Comparison of ENCODE assay signal across 1 cellular context in genomic region chr17:78313735-78314648, GRCh38.
A peak's percentile ranks its signal among the peaks of the same experiment; 100 is the strongest.
TF ChIP-seq lines count a peak whose summit lies in the region.

No MANE protein-coding gene starts in this region.

TF ChIP-seq in HepG2, 621 proteins besides CTCF, POLR2A, EP300 and RAD21 (continued from another document and continues in another):
- no peak for TF ChIP-seq ZBTB40 (IDR thresholded peaks at IDR 0.05)
- no peak for TF ChIP-seq ZBTB40 (CRISPR knock-in tag; IDR thresholded peaks at IDR 0.05)
- no peak for TF ChIP-seq ZNF496 (CRISPR knock-in tag; IDR thresholded peaks at IDR 0.05; ENCODE audit: insufficient replicate concordance)
- no peak for TF ChIP-seq RFXAP (CRISPR knock-in tag; IDR thresholded peaks at IDR 0.05; ENCODE audit: borderline replicate concordance)
- no peak for TF ChIP-seq ZNF281 (CRISPR knock-in tag; IDR thresholded peaks at IDR 0.05; ENCODE audit: borderline replicate concordance)
- no peak for TF ChIP-seq ZUFSP (CRISPR knock-in tag; IDR thresholded peaks at IDR 0.05; ENCODE audit: borderline replicate concordance)
- no peak for TF ChIP-seq TCF12 (IDR thresholded peaks at IDR 0.05)
- TF ChIP-seq TCF12 (CRISPR knock-in tag; IDR thresholded peaks at IDR 0.05): 0 out of 2 replicates have a peak, but pooled peaks have one; percentile 28
- TF ChIP-seq ZSCAN5A (CRISPR knock-in tag; IDR thresholded peaks at IDR 0.05; ENCODE audit: borderline replicate concordance): no peak
- no peak for TF ChIP-seq HCFC1 (IDR thresholded peaks at IDR 0.05; ENCODE audit: low read depth, low read length)
- no peak for TF ChIP-seq RFX5 (IDR thresholded peaks at IDR 0.05; ENCODE audit: low read depth, low read length)
- TF ChIP-seq ZFP36 (IDR thresholded peaks at IDR 0.05; ENCODE audit: borderline replicate concordance, low read depth, low read length, partially characterized antibody): no peak
- no peak for TF ChIP-seq PHB2 (IDR thresholded peaks at IDR 0.05; ENCODE audit: partially characterized antibody)
- peak; percentile 64; the same call in 1 of the 2 replicates for TF ChIP-seq ARNT2 (CRISPR knock-in tag; IDR thresholded peaks at IDR 0.05; ENCODE audit: low read depth)
- TF ChIP-seq MAFF (IDR thresholded peaks at IDR 0.05; ENCODE audit: low read depth, low read length): no peak
- no peak for TF ChIP-seq ZNF501 (CRISPR knock-in tag; IDR thresholded peaks at IDR 0.05)
- TF ChIP-seq TEAD3 (CRISPR knock-in tag; optimal IDR thresholded peaks at IDR 0.05; ENCODE audit: borderline replicate concordance): peak; percentile 48
- TF ChIP-seq ZNF512 (CRISPR knock-in tag; IDR thresholded peaks at IDR 0.05): no peak
- TF ChIP-seq GLMP (CRISPR knock-in tag; IDR thresholded peaks at IDR 0.05; ENCODE audit: borderline replicate concordance): no peak
- TF ChIP-seq SP5 (CRISPR knock-in tag; IDR thresholded peaks at IDR 0.05; ENCODE audit: borderline replicate concordance, low read depth): 0 out of 2 replicates have a peak, but pooled peaks have one; percentile 40
- TF ChIP-seq TARDBP (CRISPR knock-in tag; IDR thresholded peaks at IDR 0.05): no peak
- no peak for TF ChIP-seq SP2 (CRISPR knock-in tag; IDR thresholded peaks at IDR 0.05)
- no peak for TF ChIP-seq MAF1 (CRISPR knock-in tag; IDR thresholded peaks at IDR 0.05; ENCODE audit: borderline replicate concordance)
- TF ChIP-seq ZBTB4 (CRISPR knock-in tag; IDR thresholded peaks at IDR 0.05; ENCODE audit: borderline replicate concordance): no peak
- TF ChIP-seq ZNF121 (CRISPR knock-in tag; IDR thresholded peaks at IDR 0.05): no peak
- no peak for TF ChIP-seq ZIK1 (CRISPR knock-in tag; IDR thresholded peaks at IDR 0.05; ENCODE audit: borderline replicate concordance, low read depth)
- no peak for TF ChIP-seq ZNF678 (CRISPR knock-in tag; IDR thresholded peaks at IDR 0.05)
- 0 out of 2 replicates have a peak, but pooled peaks have one; percentile 16 for TF ChIP-seq ZBTB33 (CRISPR knock-in tag; IDR thresholded peaks at IDR 0.05)
- TF ChIP-seq GABPB1 (CRISPR knock-in tag; IDR thresholded peaks at IDR 0.05): peak; percentile 43; the same call in 1 of the 2 replicates
- TF ChIP-seq SOX13 (IDR thresholded peaks at IDR 0.05): no peak
- TF ChIP-seq SOX13 (CRISPR knock-in tag; conservative IDR thresholded peaks at IDR 0.05 in 1 of 2, IDR thresholded peaks at IDR 0.05 in 1 of 2): peak in 1 of 2 experiments; percentile 21; a peak in 1 of 4 replicates
- TF ChIP-seq MTA1 (CRISPR knock-in tag; IDR thresholded peaks at IDR 0.05; ENCODE audit: borderline replicate concordance): no peak
- no peak for TF ChIP-seq POLR2AphosphoS5 (IDR thresholded peaks at IDR 0.05; ENCODE audit: low read depth, low read length)
- 0 out of 2 replicates have a peak, but pooled peaks have one; percentile 28 for TF ChIP-seq ZNF101 (CRISPR knock-in tag; IDR thresholded peaks at IDR 0.05; ENCODE audit: borderline replicate concordance, low read depth)
- TF ChIP-seq PHF8 (CRISPR knock-in tag; IDR thresholded peaks at IDR 0.05): no peak
